In genomic region chr2:36975306-36975705, GRCh38 we compare ENCODE assay signal across 15 cellular contexts. TPM values are rescaled to one million over a fixed set of nuclear protein-coding genes. Genes with fewer than 3 reads are reported as not detected.
A peak's percentile ranks its signal among the peaks of the same experiment; 100 is the strongest.
DNase-seq lines count a peak whose midpoint lies in the region; ATAC-seq and TF ChIP-seq lines count a peak whose summit lies in the region.
"Had no signal": no experiment of that assay in that cellular context is flagged by ENCODE, and none has a peak within 500 bp of the region (broad histone marks: within the 10 kb centered on the region; RNA-seq: fewer than 3 reads in every experiment).

No MANE protein-coding gene starts in this region.

- DNase-seq in left ventricle myocardium superior (no peak), right atrium auricular region (ENCODE audit: low spot score) (no peak), islet precursor cell (peak; percentile 17), left kidney (ENCODE audit: low read depth, low spot score) (peak; percentile 34), Kasumi-1 (lab: John Stamatoyannopoulos, UW) (no peak)
- DNase-seq: Caco-2; CD4-positive, CD25-positive, alpha-beta regulatory T cell; CD8-positive, alpha-beta T cell; DMS153; DND-41; H9 had no signal

- H3K27ac ChIP-seq in right atrium auricular region, result peak overlapping the region in 1 of 2 donors; percentile 47
- H3K27ac ChIP-seq: C4-2B had no signal

- peak; percentile 24 for ATAC-seq in left ventricle myocardium superior
- no peak for ATAC-seq in HG02623 (IDR thresholded peaks at IDR 0.05; ENCODE audit: unreplicated experiment)
- ATAC-seq: CD8-positive, alpha-beta T cell; GM23338; HCT116 had no signal

- peaks cover 0 to 8% of the 10 kb centered on the region in 2 donors for H3K4me1 ChIP-seq in right atrium auricular region
- H3K4me1 ChIP-seq: Caco-2 had no signal

- intact Hi-C loops in left ventricle myocardium superior (cut with micrococcal nuclease), result no loop called here

- no peak for TF ChIP-seq CTCF in right atrium auricular region (IDR thresholded peaks at IDR 0.05)

- peaks cover 9% of the 10 kb centered on the region for H3K36me3 ChIP-seq in right atrium auricular region

- H3K4me3 ChIP-seq in right atrium auricular region, result no peak overlapping the region
- H3K4me3 ChIP-seq: GM23338 had no signal

- H3K9me3 ChIP-seq in right atrium auricular region, result no peaks in the 10 kb centered on the region
- H3K9me3 ChIP-seq: Caco-2 had no signal

- H3K27me3 ChIP-seq in right atrium auricular region, result no peaks in the 10 kb centered on the region

RNA-seq across cellular contexts. Expression of gene STRN, which starts 9.0 kb away (rescaled TPM):
- 49.7 TPM for total RNA-seq in left ventricle myocardium superior
- total RNA-seq in right atrium auricular region, result 10 to 100 TPM; 29.2 to 34.5 TPM

Comparison
In these comparisons a context has a peak if more than half of its experiments do, and no peak if none do; other contexts are left out.
1. DNase-seq: peak in islet precursor cell (single experiment) and left kidney (single experiment); none in left ventricle myocardium superior (single experiment), right atrium auricular region (single experiment) and Kasumi-1 (0 of 2).